ENCODE assay signal across 16 cellular contexts in genomic region chr3:19598870-19599269, GRCh38.
DNase-seq lines count a peak whose midpoint lies in the region; ATAC-seq and TF ChIP-seq lines count a peak whose summit lies in the region.
"Had no signal": no experiment of that assay in that cellular context is flagged by ENCODE, and none has a peak within 500 bp of the region (broad histone marks: within the 10 kb centered on the region; RNA-seq: fewer than 3 reads in every experiment).

No MANE protein-coding gene starts in this region.

- H3K27ac Mint-ChIP-seq in neural progenitor cell, result no peak overlapping the region
- no peak overlapping the region for H3K27ac Mint-ChIP-seq in activated CD4-positive, alpha-beta T cell treated with anti-CD3 and anti-CD28 coated beads, Interleukin-2, amount 10 ng/mL, durations not matched to agents 7 days and 5 days
- H3K27ac Mint-ChIP-seq in activated T-helper 2 cell treated with anti-CD3 and anti-CD28 coated beads, Interferon-gamma antibody, Interleukin-2, Interleukin-4, amounts not matched to agents 10 μg/mL and 5 μg/mL and 100 μg/mL, durations not matched to agents 14 hours and 24 hours and 36 hours, result no peak overlapping the region
- H3K27ac Mint-ChIP-seq: activated CD4-positive, alpha-beta T cell treated with anti-CD3 and anti-CD28 coated beads for 36 hours had no signal

- no peaks in the 10 kb centered on the region for H3K36me3 Mint-ChIP-seq in neural progenitor cell
- H3K36me3 Mint-ChIP-seq in activated CD4-positive, alpha-beta T cell treated with anti-CD3 and anti-CD28 coated beads, Interleukin-2, amount 10 ng/mL, durations not matched to agents 7 days and 5 days (ENCODE audit: low read depth), result no peaks in the 10 kb centered on the region
- no peaks in the 10 kb centered on the region for H3K36me3 Mint-ChIP-seq in activated T-helper 2 cell treated with anti-CD3 and anti-CD28 coated beads, Interferon-gamma antibody, Interleukin-2, Interleukin-4, amounts not matched to agents 10 μg/mL and 5 μg/mL and 100 μg/mL, durations not matched to agents 14 hours and 24 hours and 36 hours (ENCODE audit: low read depth)

- H3K27me3 ChIP-seq in neural progenitor cell, result no peaks in the 10 kb centered on the region
- H3K27me3 ChIP-seq: ascending aorta had no signal

- POLR2A ChIA-PET in activated CD4-positive, alpha-beta T cell treated with anti-CD3 and anti-CD28 coated beads, Interleukin-2, amount 10 ng/mL, durations not matched to agents 7 days and 5 days (lab: Charles Lee), result no interaction called here

- peak; percentile 59 for ATAC-seq in GM18907 (IDR thresholded peaks at IDR 0.05; ENCODE audit: unreplicated experiment)
- peak; percentile 87 for ATAC-seq in GM21723 (IDR thresholded peaks at IDR 0.05; ENCODE audit: unreplicated experiment)
- peak; percentile 48 for ATAC-seq in HG03097 (IDR thresholded peaks at IDR 0.05; ENCODE audit: low FRiP score, unreplicated experiment)
- ATAC-seq: activated CD4-positive, alpha-beta T cell treated with anti-CD3 and anti-CD28 coated beads for 36 hours; activated T-cell treated with anti-CD3 and anti-CD28 coated beads, Interleukin-2, amount 50 U/mL, for 4 hours; PC-3 had no signal

- no peaks in the 10 kb centered on the region for H3K36me3 ChIP-seq in neural progenitor cell
- H3K36me3 ChIP-seq: ascending aorta had no signal

- H3K9me3 ChIP-seq in neural progenitor cell (ENCODE audit: low read depth), result no peaks in the 10 kb centered on the region

- TF ChIP-seq CTCF in neural progenitor cell (IDR thresholded peaks at IDR 0.05), result no peak

- H3K4me1 Mint-ChIP-seq in neural progenitor cell, result no peaks in the 10 kb centered on the region
- no peaks in the 10 kb centered on the region for H3K4me1 Mint-ChIP-seq in activated CD4-positive, alpha-beta T cell treated with anti-CD3 and anti-CD28 coated beads, Interleukin-2, amount 10 ng/mL, durations not matched to agents 7 days and 5 days
- no peaks in the 10 kb centered on the region for H3K4me1 Mint-ChIP-seq in activated T-helper 2 cell treated with anti-CD3 and anti-CD28 coated beads, Interferon-gamma antibody, Interleukin-2, Interleukin-4, amounts not matched to agents 10 μg/mL and 5 μg/mL and 100 μg/mL, durations not matched to agents 14 hours and 24 hours and 36 hours (ENCODE audit: low read depth)
- H3K4me1 Mint-ChIP-seq: activated CD4-positive, alpha-beta T cell treated with anti-CD3 and anti-CD28 coated beads for 36 hours had no signal

- H3K9me3 Mint-ChIP-seq in neural progenitor cell, result peaks cover 3% of the 10 kb centered on the region
- H3K9me3 Mint-ChIP-seq in activated CD4-positive, alpha-beta T cell treated with anti-CD3 and anti-CD28 coated beads, Interleukin-2, amount 10 ng/mL, durations not matched to agents 7 days and 5 days, result no peaks in the 10 kb centered on the region
- H3K9me3 Mint-ChIP-seq in activated T-helper 2 cell treated with anti-CD3 and anti-CD28 coated beads, Interferon-gamma antibody, Interleukin-2, Interleukin-4, amounts not matched to agents 10 μg/mL and 5 μg/mL and 100 μg/mL, durations not matched to agents 14 hours and 24 hours and 36 hours, result peaks cover 8% of the 10 kb centered on the region
- H3K9me3 Mint-ChIP-seq: activated T-cell treated with anti-CD3 and anti-CD28 coated beads, Interleukin-2, amount 50 U/mL, for 4 hours had no signal

- intact Hi-C loops in activated T-helper 2 cell treated with anti-CD3 and anti-CD28 coated beads, Interferon-gamma antibody, Interleukin-2, Interleukin-4, amounts not matched to agents 10 μg/mL and 5 μg/mL and 100 μg/mL, durations not matched to agents 14 hours and 24 hours and 36 hours (cut with micrococcal nuclease), result no loop called here

- H3K79me2 ChIP-seq in neural progenitor cell (ENCODE audit: low read depth), result no peaks in the 10 kb centered on the region

- H3K9ac ChIP-seq in neural progenitor cell, result no peak overlapping the region

- no peak overlapping the region for H3K27ac ChIP-seq in neural progenitor cell
- H3K27ac ChIP-seq: ascending aorta, C4-2B had no signal

- H3K27me3 Mint-ChIP-seq in neural progenitor cell (ENCODE audit: insufficient read depth, low read depth), result no peaks in the 10 kb centered on the region
- no peaks in the 10 kb centered on the region for H3K27me3 Mint-ChIP-seq in activated CD4-positive, alpha-beta T cell treated with anti-CD3 and anti-CD28 coated beads, Interleukin-2, amount 10 ng/mL, durations not matched to agents 7 days and 5 days
- no peaks in the 10 kb centered on the region for H3K27me3 Mint-ChIP-seq in activated T-helper 2 cell treated with anti-CD3 and anti-CD28 coated beads, Interferon-gamma antibody, Interleukin-2, Interleukin-4, amounts not matched to agents 10 μg/mL and 5 μg/mL and 100 μg/mL, durations not matched to agents 14 hours and 24 hours and 36 hours (ENCODE audit: low read depth)

- H2AFZ ChIP-seq in neural progenitor cell (replicated peaks), result peak overlapping the region; percentile 15

- DNase-seq in neural progenitor cell (ENCODE audit: low spot score) (no peak), T-helper 2 cell (no peak)
- no peak for DNase-seq in activated CD4-positive, alpha-beta T cell treated with anti-CD3 and anti-CD28 coated beads, Interleukin-2, amount 10 ng/mL, durations not matched to agents 7 days and 5 days
- no peak for DNase-seq in activated T-helper 2 cell treated with anti-CD3 and anti-CD28 coated beads, Interferon-gamma antibody, Interleukin-2, Interleukin-4, amounts not matched to agents 10 μg/mL and 5 μg/mL and 100 μg/mL, durations not matched to agents 14 hours and 24 hours and 36 hours (ENCODE audit: low spot score)
- no peak for DNase-seq in central memory CD4-positive, alpha-beta T cell
- DNase-seq: activated CD4-positive, alpha-beta T cell treated with anti-CD3 and anti-CD28 coated beads for 36 hours; activated T-cell treated with anti-CD3 and anti-CD28 coated beads, Interleukin-2, amount 50 U/mL, for 4 hours; EL; nucleus accumbens; PC-3 had no signal

- no peak overlapping the region for H3K4me2 ChIP-seq in neural progenitor cell
- H3K4me2 ChIP-seq: smooth muscle cell had no signal

- H4K20me1 ChIP-seq in neural progenitor cell (ENCODE audit: low read depth), result no peaks in the 10 kb centered on the region

- CTCF ChIA-PET in activated CD4-positive, alpha-beta T cell treated with anti-CD3 and anti-CD28 coated beads, Interleukin-2, amount 10 ng/mL, durations not matched to agents 7 days and 5 days (lab: Charles Lee), result no interaction called here

- H3K4me3 Mint-ChIP-seq in neural progenitor cell, result no peak overlapping the region
- no peak overlapping the region for H3K4me3 Mint-ChIP-seq in activated CD4-positive, alpha-beta T cell treated with anti-CD3 and anti-CD28 coated beads, Interleukin-2, amount 10 ng/mL, durations not matched to agents 7 days and 5 days
- no peak overlapping the region for H3K4me3 Mint-ChIP-seq in activated T-helper 2 cell treated with anti-CD3 and anti-CD28 coated beads, Interferon-gamma antibody, Interleukin-2, Interleukin-4, amounts not matched to agents 10 μg/mL and 5 μg/mL and 100 μg/mL, durations not matched to agents 14 hours and 24 hours and 36 hours (ENCODE audit: low read depth)
- H3K4me3 Mint-ChIP-seq: activated CD4-positive, alpha-beta T cell treated with anti-CD3 and anti-CD28 coated beads for 36 hours; activated T-cell treated with anti-CD3 and anti-CD28 coated beads, Interleukin-2, amount 50 U/mL, for 4 hours had no signal

- no peak overlapping the region for H3K4me3 ChIP-seq in neural progenitor cell
- H3K4me3 ChIP-seq: ascending aorta, smooth muscle cell had no signal

- H3K4me1 ChIP-seq in neural progenitor cell, result no peaks in the 10 kb centered on the region
- H3K4me1 ChIP-seq: ascending aorta had no signal

- no peaks in the 10 kb centered on the region for H3F3A ChIP-seq in neural progenitor cell (ENCODE audit: low read depth)
